ENCODE assay signal across 8 cellular contexts in genomic region chr1:192477630-192478029, GRCh38.
A peak's percentile ranks its signal among the peaks of the same experiment; 100 is the strongest.
DNase-seq lines count a peak whose midpoint lies in the region; ATAC-seq and TF ChIP-seq lines count a peak whose summit lies in the region.

No MANE protein-coding gene starts in this region.

- no peak overlapping the region for H3K4me3 ChIP-seq in fibroblast of pulmonary artery (replicated peaks; ENCODE audit: low read depth, low read length)

- ATAC-seq in GM19035 (IDR thresholded peaks at IDR 0.05; ENCODE audit: unreplicated experiment) (peak; percentile 62), HG03571 (IDR thresholded peaks at IDR 0.05; ENCODE audit: unreplicated experiment) (peak; percentile 68), sciatic nerve (peak; percentile 89), HG02970 (IDR thresholded peaks at IDR 0.05; ENCODE audit: low FRiP score, unreplicated experiment) (no peak)

- intact Hi-C loops in sciatic nerve (cut with DNase I): loop anchor here (10.0 kb wide), 3 partner anchors 107 to 547 kb away; no protein-coding TSS in a partner anchor

- DNase-seq in COLO829 (ENCODE audit: low spot score): peak; percentile 72
- DNase-seq in SHP77 treated with DMSO at 0.1 percent for 48 hours (lab: John Stamatoyannopoulos, UW): peak; percentile 70
- peak; percentile 74 for DNase-seq in fibroblast of pulmonary artery (ENCODE audit: low read depth)
- DNase-seq in sciatic nerve (ENCODE audit: low spot score): no peak
- no peak for DNase-seq in occipital lobe (lab: John Stamatoyannopoulos, UW)

- peak; percentile 58 for TF ChIP-seq CTCF in fibroblast of pulmonary artery (IDR thresholded peaks at IDR 0.05; ENCODE audit: low read length, missing control alignments)

Comparison
In these comparisons a context has a peak if more than half of its experiments do, and no peak if none do; other contexts are left out.
1. DNase-seq: peak in COLO829 (single experiment), SHP77 treated with DMSO at 0.1 percent for 48 hours (single experiment) and fibroblast of pulmonary artery (single experiment); none in sciatic nerve (single experiment) and occipital lobe (single experiment).